ENCODE assay signal across 13 cellular contexts in genomic region chr17:59002848-59003247, GRCh38.
DNase-seq lines count a peak whose midpoint lies in the region; ATAC-seq and TF ChIP-seq lines count a peak whose summit lies in the region.
"Had no signal": no experiment of that assay in that cellular context is flagged by ENCODE, and none has a peak within 500 bp of the region (broad histone marks: within the 10 kb centered on the region; RNA-seq: fewer than 3 reads in every experiment).

No MANE protein-coding gene starts in this region.

- CTCF ChIA-PET in Calu3 (lab: Charles Lee) = interaction anchor here (1.1 kb wide), 1 partner anchor 228 kb away, joined by 3 read pairs; no protein-coding TSS in a partner anchor

- H3K4me1 Mint-ChIP-seq in Calu3 (ENCODE audit: low read depth, unreplicated experiment) = no peaks in the 10 kb centered on the region

- BruUV-seq in Calu3 (replicated peaks; lab: Mats Ljungman, UMichigan) = no TSS peak

- H3K27ac ChIP-seq in HL-60 (replicated peaks) (peak overlapping the region; percentile 43; the same call in 1 of the 2 replicates), neutrophil (peak overlapping the region; percentile 91)
- H3K27ac ChIP-seq: thoracic aorta had no signal

- H3K27me3 ChIP-seq in HL-60 (ENCODE audit: insufficient read depth, poor library complexity, severe bottlenecking) = no peaks in the 10 kb centered on the region
- no peaks in the 10 kb centered on the region for H3K27me3 ChIP-seq in neutrophil
- H3K27me3 ChIP-seq: heart right ventricle had no signal

- H3K4me3 Mint-ChIP-seq in Calu3 (ENCODE audit: low read depth, unreplicated experiment) = no peak overlapping the region

- no peak for ATAC-seq in HG03439 (IDR thresholded peaks at IDR 0.05; ENCODE audit: unreplicated experiment)
- ATAC-seq: heart right ventricle, left ventricle myocardium superior had no signal

- H3K27ac Mint-ChIP-seq in Calu3 (ENCODE audit: unreplicated experiment) = no peak overlapping the region
- H3K27ac Mint-ChIP-seq: activated T-helper 2 cell treated with anti-CD3 and anti-CD28 coated beads, Interferon-gamma antibody, Interleukin-2, Interleukin-4, amounts not matched to agents 10 μg/mL and 5 μg/mL and 100 μg/mL, durations not matched to agents 14 hours and 24 hours and 36 hours had no signal

- intact Hi-C loops in Calu3 (cut with micrococcal nuclease; ENCODE audit: unreplicated experiment) = loop anchor here (10.0 kb wide), 1 partner anchor 128 kb away; no protein-coding TSS in a partner anchor

- peaks cover 45 to 49% of the 10 kb centered on the region in 2 experiments for H3K4me1 ChIP-seq in neutrophil (ENCODE audit: control insufficient read depth in 1 of 2, insufficient read depth in 1 of 2, low read depth in 1 of 2, low read length in 1 of 2)

- no peaks in the 10 kb centered on the region for H3K27me3 Mint-ChIP-seq in Calu3 (ENCODE audit: unreplicated experiment)

- H3K9me3 Mint-ChIP-seq in Calu3 (ENCODE audit: low read depth, unreplicated experiment) = no peaks in the 10 kb centered on the region
- H3K9me3 Mint-ChIP-seq: activated T-helper 2 cell treated with anti-CD3 and anti-CD28 coated beads, Interferon-gamma antibody, Interleukin-2, Interleukin-4, amounts not matched to agents 10 μg/mL and 5 μg/mL and 100 μg/mL, durations not matched to agents 14 hours and 24 hours and 36 hours had no signal

- H3K9me3 ChIP-seq in neutrophil = no peaks in the 10 kb centered on the region
- H3K9me3 ChIP-seq: heart right ventricle, thoracic aorta had no signal

- no peak for TF ChIP-seq CTCF in HL-60 (IDR thresholded peaks at IDR 0.05; ENCODE audit: insufficient read depth, low read length)
- TF ChIP-seq CTCF in neutrophil (IDR thresholded peaks at IDR 0.05) = no peak
- no peak for TF ChIP-seq CTCF in Calu3 (IDR thresholded peaks at IDR 0.05; ENCODE audit: unreplicated experiment)
- no peak for TF ChIP-seq CTCF in GM10266 (IDR thresholded peaks at IDR 0.05; ENCODE audit: control insufficient read depth, insufficient read depth, low read depth, missing control alignments)

- no peaks in the 10 kb centered on the region for H3K36me3 Mint-ChIP-seq in Calu3 (ENCODE audit: insufficient read depth, unreplicated experiment)

- no peaks in the 10 kb centered on the region for H3K36me3 ChIP-seq in neutrophil
- H3K36me3 ChIP-seq: thoracic aorta had no signal

- no peak overlapping the region for H3K4me3 ChIP-seq in HL-60 (replicated peaks; ENCODE audit: insufficient read depth, low read length)
- no peak overlapping the region for H3K4me3 ChIP-seq in neutrophil (ENCODE audit: low read depth in 1 of 2, low read length in 1 of 2)
- H3K4me3 ChIP-seq: heart right ventricle, thoracic aorta had no signal

- DNase-seq in EH (ENCODE audit: low read depth) (peak; percentile 37), HL-60 (ENCODE audit: low read depth in 1 of 2, low spot score in 1 of 2) (peak in 1 of 2 experiments; percentile 24), astrocyte of the hippocampus (ENCODE audit: low read depth, low spot score) (peak; percentile 51), Calu3 (no peak), GM10266 (ENCODE audit: extremely low spot score) (no peak)
- DNase-seq: activated CD4-positive, alpha-beta T cell treated with anti-CD3 and anti-CD28 coated beads for 1 hour; heart right ventricle; left ventricle myocardium superior; NK-92 treated with Interleukin-12 subunit alpha and Interleukin-12 subunit beta, amount 100 ng/mL, for 24 hours had no signal

Comparison
In these comparisons a context has a peak if more than half of its experiments do, and no peak if none do; other contexts are left out.
1. DNase-seq: peak in EH (single experiment) and astrocyte of the hippocampus (single experiment); none in Calu3 (single experiment) and GM10266 (single experiment).